ENCODE assay signal across 9 cellular contexts in the genomic region with DNA sequence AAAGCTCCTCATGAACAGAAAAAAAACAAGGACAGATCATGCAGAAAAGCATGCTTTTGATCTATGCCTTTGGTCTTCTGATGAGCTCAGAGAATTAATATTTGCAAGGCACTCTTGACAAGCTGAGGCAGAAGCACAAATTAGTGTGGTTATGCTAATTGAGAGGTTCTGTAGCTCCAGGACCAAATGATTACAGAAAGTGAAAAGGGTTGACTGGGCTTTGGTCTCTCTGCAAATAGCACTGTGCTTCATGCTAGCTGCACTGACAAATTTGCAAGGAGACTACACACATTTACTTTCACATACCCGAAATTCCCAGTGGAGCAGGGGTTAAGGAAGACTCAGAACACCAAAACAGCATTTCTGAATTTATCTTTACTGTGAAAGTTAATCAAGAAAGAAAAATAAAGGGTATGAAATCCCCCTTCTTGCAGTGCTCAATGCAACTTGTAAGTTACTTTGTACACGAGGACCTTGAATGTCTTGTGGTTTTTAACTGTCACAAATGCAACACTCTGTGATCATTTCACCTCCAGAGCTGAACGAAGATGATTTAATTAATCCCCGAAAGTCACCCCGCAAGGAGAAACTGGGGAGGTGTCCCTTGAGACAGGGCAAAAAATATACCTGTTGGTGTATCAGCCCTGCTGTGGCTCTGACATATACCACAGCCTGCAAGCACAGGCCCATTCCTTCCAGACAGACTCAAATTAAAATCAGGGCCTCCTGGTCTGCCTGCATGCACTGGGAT. TPM values are rescaled to one million over a fixed set of nuclear protein-coding genes. Genes with fewer than 3 reads are reported as not detected.
DNase-seq lines count a peak whose midpoint lies in the region; ATAC-seq and TF ChIP-seq lines count a peak whose summit lies in the region.
"Had no signal": no experiment of that assay in that cellular context is flagged by ENCODE, and none has a peak within 500 bp of the region (broad histone marks: within the 10 kb centered on the region; RNA-seq: fewer than 3 reads in every experiment).

No MANE protein-coding gene starts in this region.

- ATAC-seq in activated T-cell treated with anti-CD3 and anti-CD28 coated beads, Interleukin-2, amount 50 U/mL, for 4 hours: no peak
- no peak for ATAC-seq in GM21723 (IDR thresholded peaks at IDR 0.05; ENCODE audit: unreplicated experiment)

- H3K4me3 ChIP-seq in SU-DHL-6 (ENCODE audit: insufficient read depth, low read length, poor library complexity, severe bottlenecking) (peak overlapping the region; percentile 25), thymus (ENCODE audit: low read length) (peak overlapping the region; percentile 13), BE2C (ENCODE audit: low read depth, low read length) (no peak overlapping the region)

- no peak for DNase-seq in activated T-cell treated with anti-CD3 and anti-CD28 coated beads, Interleukin-2, amount 50 U/mL, for 4 hours
- no peak for DNase-seq in activated T-cell treated with anti-CD3 and anti-CD28 coated beads for 4 hours
- peak; percentile 23 for DNase-seq in germinal center (ENCODE audit: low spot score)
- no peak for DNase-seq in BE2C
- DNase-seq in NCI-H345 treated with DMSO at 0.1 percent for 48 hours (lab: John Stamatoyannopoulos, UW; ENCODE audit: unreplicated experiment): no peak
- DNase-seq: activated effector memory CD4-positive, alpha-beta T cell treated with Interleukin-2 at 50 U/mL for 16 hours had no signal

- H3K27me3 ChIP-seq in SU-DHL-6 (ENCODE audit: low read length): no peaks in the 10 kb centered on the region
- H3K27me3 ChIP-seq in thymus (ENCODE audit: control insufficient read depth, insufficient read depth): no peaks in the 10 kb centered on the region
- no peaks in the 10 kb centered on the region for H3K27me3 ChIP-seq in BE2C

- 12% methylated on average over 5 of the region's 5 CpGs for WGBS in thymus

- peaks cover 58% of the 10 kb centered on the region for H3K4me1 ChIP-seq in thymus (ENCODE audit: control insufficient read depth, insufficient read depth, low read length)
- peaks cover 26% of the 10 kb centered on the region for H3K4me1 ChIP-seq in BE2C

- H3K36me3 Mint-ChIP-seq in activated T-cell treated with anti-CD3 and anti-CD28 coated beads, Interleukin-2, amount 50 U/mL, for 4 hours (ENCODE audit: insufficient read depth): peaks cover 11% of the 10 kb centered on the region

- no peaks in the 10 kb centered on the region for H3K27me3 Mint-ChIP-seq in activated T-cell treated with anti-CD3 and anti-CD28 coated beads, Interleukin-2, amount 50 U/mL, for 4 hours (ENCODE audit: low read depth)

- H3K4me2 ChIP-seq in SU-DHL-6 (ENCODE audit: low read depth, low read length, poor library complexity, severe bottlenecking): peak overlapping the region; percentile 72

- peaks cover 90% of the 10 kb centered on the region for H3F3A ChIP-seq in SU-DHL-6 (ENCODE audit: insufficient read depth)

- H3K79me2 ChIP-seq in SU-DHL-6 (ENCODE audit: insufficient read depth, low read length): peaks cover 64% of the 10 kb centered on the region

- H3K4me1 Mint-ChIP-seq in activated T-cell treated with anti-CD3 and anti-CD28 coated beads, Interleukin-2, amount 50 U/mL, for 4 hours (ENCODE audit: low read depth): peaks cover 95% of the 10 kb centered on the region

- H3K9me3 ChIP-seq in SU-DHL-6 (ENCODE audit: insufficient read depth, low read length): no peaks in the 10 kb centered on the region
- H3K9me3 ChIP-seq in thymus (ENCODE audit: control insufficient read depth): no peaks in the 10 kb centered on the region
- no peaks in the 10 kb centered on the region for H3K9me3 ChIP-seq in BE2C

- TF ChIP-seq CTCF in SU-DHL-6 (IDR thresholded peaks at IDR 0.05; ENCODE audit: insufficient read depth, low read length, poor library complexity, severe bottlenecking): no peak
- no peak for TF ChIP-seq CTCF in BE2C (IDR thresholded peaks at IDR 0.05; ENCODE audit: low read depth, low read length)

- peak overlapping the region; percentile 67 for H3K4me3 Mint-ChIP-seq in activated T-cell treated with anti-CD3 and anti-CD28 coated beads, Interleukin-2, amount 50 U/mL, for 4 hours

- H3K9me3 Mint-ChIP-seq in activated T-cell treated with anti-CD3 and anti-CD28 coated beads, Interleukin-2, amount 50 U/mL, for 4 hours: no peaks in the 10 kb centered on the region

- H4K20me1 ChIP-seq in SU-DHL-6 (ENCODE audit: low read depth, low read length): no peaks in the 10 kb centered on the region

- no peaks in the 10 kb centered on the region for H3K9me2 ChIP-seq in SU-DHL-6 (replicated peaks; ENCODE audit: insufficient read depth, low read length)

- peak overlapping the region; percentile 59 for H3K9ac ChIP-seq in SU-DHL-6 (ENCODE audit: low read length)

- H3K36me3 ChIP-seq in SU-DHL-6 (ENCODE audit: low read length): peaks cover 3% of the 10 kb centered on the region; the same call in 1 of the 2 replicates
- no peaks in the 10 kb centered on the region for H3K36me3 ChIP-seq in thymus (ENCODE audit: control insufficient read depth, insufficient read depth)
- H3K36me3 ChIP-seq in BE2C: no peaks in the 10 kb centered on the region

- peak overlapping the region; percentile 99 for H3K27ac ChIP-seq in SU-DHL-6 (ENCODE audit: low read depth, low read length)
- H3K27ac ChIP-seq in thymus (ENCODE audit: low read depth): peak overlapping the region; percentile 92

- H2AFZ ChIP-seq in SU-DHL-6 (ENCODE audit: low read depth, low read length, severe bottlenecking): no peak overlapping the region

RNA-seq across cellular contexts. Expression of gene RAPGEF1, which starts 11.9 kb away (rescaled TPM):
- 100 to 1,000 TPM; 106 to 120 (median 111) TPM for total RNA-seq in activated T-cell treated with anti-CD3 and anti-CD28 coated beads, Interleukin-2, amount 50 U/mL, for 4 hours
- 25.9 TPM for polyA plus RNA-seq in thymus
- polyA plus RNA-seq in BE2C (2012; ENCODE audit: insufficient read depth, insufficient read length, low read depth): 42.8 TPM
